1 cellular context compared by ENCODE assay signal in genomic region chrX:48491809-48492208, GRCh38.
TF ChIP-seq lines count a peak whose summit lies in the region.

No MANE protein-coding gene starts in this region.

TF ChIP-seq in HCT116, 20 proteins besides CTCF, POLR2A, EP300 and RAD21:
- no peak for TF ChIP-seq SP1 (IDR thresholded peaks at IDR 0.05; ENCODE audit: low read depth)
- no peak for TF ChIP-seq REST (IDR thresholded peaks at IDR 0.05; ENCODE audit: low read depth)
- TF ChIP-seq EGR1 (IDR thresholded peaks at IDR 0.05; ENCODE audit: low read depth): no peak
- TF ChIP-seq TCF7L2 (IDR thresholded peaks at IDR 0.05; ENCODE audit: borderline replicate concordance, extremely low read depth, insufficient read depth, insufficient read length): no peak
- no peak for TF ChIP-seq JUND (IDR thresholded peaks at IDR 0.05)
- TF ChIP-seq ZFX (IDR thresholded peaks at IDR 0.05): no peak
- TF ChIP-seq SRF (IDR thresholded peaks at IDR 0.05; ENCODE audit: low read depth): no peak
- TF ChIP-seq YY1 (IDR thresholded peaks at IDR 0.05; ENCODE audit: extremely low read depth, insufficient replicate concordance, low read depth, low read length): no peak
- TF ChIP-seq, protein P1, sequence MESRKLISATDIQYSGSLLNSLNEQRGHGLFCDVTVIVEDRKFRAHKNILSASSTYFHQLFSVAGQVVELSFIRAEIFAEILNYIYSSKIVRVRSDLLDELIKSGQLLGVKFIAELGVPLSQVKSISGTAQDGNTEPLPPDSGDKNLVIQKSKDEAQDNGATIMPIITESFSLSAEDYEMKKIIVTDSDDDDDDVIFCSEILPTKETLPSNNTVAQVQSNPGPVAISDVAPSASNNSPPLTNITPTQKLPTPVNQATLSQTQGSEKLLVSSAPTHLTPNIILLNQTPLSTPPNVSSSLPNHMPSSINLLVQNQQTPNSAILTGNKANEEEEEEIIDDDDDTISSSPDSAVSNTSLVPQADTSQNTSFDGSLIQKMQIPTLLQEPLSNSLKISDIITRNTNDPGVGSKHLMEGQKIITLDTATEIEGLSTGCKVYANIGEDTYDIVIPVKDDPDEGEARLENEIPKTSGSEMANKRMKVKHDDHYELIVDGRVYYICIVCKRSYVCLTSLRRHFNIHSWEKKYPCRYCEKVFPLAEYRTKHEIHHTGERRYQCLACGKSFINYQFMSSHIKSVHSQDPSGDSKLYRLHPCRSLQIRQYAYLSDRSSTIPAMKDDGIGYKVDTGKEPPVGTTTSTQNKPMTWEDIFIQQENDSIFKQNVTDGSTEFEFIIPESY (IDR thresholded peaks at IDR 0.05; ENCODE audit: extremely low read depth, insufficient replicate concordance, low read length): no peak
- no peak for TF ChIP-seq CEBPB (IDR thresholded peaks at IDR 0.05; ENCODE audit: low read depth)
- TF ChIP-seq, protein P2, sequence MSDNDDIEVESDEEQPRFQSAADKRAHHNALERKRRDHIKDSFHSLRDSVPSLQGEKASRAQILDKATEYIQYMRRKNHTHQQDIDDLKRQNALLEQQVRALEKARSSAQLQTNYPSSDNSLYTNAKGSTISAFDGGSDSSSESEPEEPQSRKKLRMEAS (IDR thresholded peaks at IDR 0.05): no peak
- no peak for TF ChIP-seq EZH2 (IDR thresholded peaks at IDR 0.05)
- TF ChIP-seq EZH2phosphoT487 (IDR thresholded peaks at IDR 0.05; ENCODE audit: borderline replicate concordance): no peak
- no peak for TF ChIP-seq FOSL1 (IDR thresholded peaks at IDR 0.05; ENCODE audit: low read depth)
- TF ChIP-seq, protein P3, sequence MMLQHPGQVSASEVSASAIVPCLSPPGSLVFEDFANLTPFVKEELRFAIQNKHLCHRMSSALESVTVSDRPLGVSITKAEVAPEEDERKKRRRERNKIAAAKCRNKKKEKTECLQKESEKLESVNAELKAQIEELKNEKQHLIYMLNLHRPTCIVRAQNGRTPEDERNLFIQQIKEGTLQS (IDR thresholded peaks at IDR 0.05): no peak
- TF ChIP-seq POLR2AphosphoS5 (IDR thresholded peaks at IDR 0.05; ENCODE audit: low read depth, low read length): no peak
